8 cellular contexts compared by ENCODE assay signal in the genomic region with DNA sequence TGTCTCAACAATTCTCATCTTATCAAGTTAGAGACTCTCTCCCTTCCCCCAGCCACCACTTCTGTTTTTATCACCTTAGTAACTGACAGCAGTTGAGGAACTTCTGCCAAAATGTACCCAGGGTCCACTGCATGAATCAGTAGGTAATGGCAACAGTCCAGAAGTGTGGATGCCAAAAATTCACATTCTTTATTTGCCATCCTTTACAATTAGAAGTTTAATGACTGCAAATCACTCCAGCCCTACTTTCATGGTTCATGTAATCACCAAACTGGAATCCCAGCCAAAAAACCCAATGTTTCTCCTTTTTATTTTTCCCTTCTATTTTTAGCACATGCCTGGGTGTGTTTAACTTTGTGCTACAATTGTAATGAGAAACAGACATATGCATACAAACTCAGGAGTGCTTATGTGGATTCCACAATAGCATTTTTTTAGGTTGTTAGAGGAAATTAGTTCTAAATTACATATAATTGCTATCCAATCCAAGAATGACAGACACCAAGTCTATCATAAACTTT.
A peak's percentile ranks its signal among the peaks of the same experiment; 100 is the strongest.
DNase-seq lines count a peak whose midpoint lies in the region; ATAC-seq and TF ChIP-seq lines count a peak whose summit lies in the region.
"Had no signal": no experiment of that assay in that cellular context is flagged by ENCODE, and none has a peak within 500 bp of the region (broad histone marks: within the 10 kb centered on the region; RNA-seq: fewer than 3 reads in every experiment).

No MANE protein-coding gene starts in this region.

- H3K27me3 ChIP-seq in IMR-90 (ENCODE audit: control insufficient read depth, insufficient read depth, low read length), result no peaks in the 10 kb centered on the region
- H3K27me3 ChIP-seq in thyroid gland, result no peaks in the 10 kb centered on the region

- TF ChIP-seq POLR2A in IMR-90 (IDR thresholded peaks at IDR 0.05; ENCODE audit: low read depth, low read length), result no peak
- no peak for TF ChIP-seq POLR2A in thyroid gland (IDR thresholded peaks at IDR 0.05)

- no peaks in the 10 kb centered on the region for H3K79me1 ChIP-seq in IMR-90 (ENCODE audit: low read depth in 1 of 2, low read length in 2 of 2)

- no peak overlapping the region for H2BK15ac ChIP-seq in IMR-90 (ENCODE audit: low read depth, low read length)

- H3K14ac ChIP-seq in IMR-90 (replicated peaks; ENCODE audit: low read depth, low read length), result no peak overlapping the region

- H3K4me1 ChIP-seq in IMR-90 (ENCODE audit: control insufficient read depth, insufficient read depth, low read length), result peaks cover 4% of the 10 kb centered on the region
- peaks cover 19 to 46% of the 10 kb centered on the region in 2 donors for H3K4me1 ChIP-seq in thyroid gland

- CTCF ChIA-PET in IMR-90 (lab: Yijun Ruan, JAX), result no interaction called here

- H3K23ac ChIP-seq in IMR-90 (ENCODE audit: low read depth, low read length), result no peak overlapping the region

- no peak overlapping the region; a peak in 1 of 4 replicates for H4K8ac ChIP-seq in IMR-90 (ENCODE audit: low read depth in 2 of 2, low read length in 2 of 2)

- H2AK5ac ChIP-seq in IMR-90 (ENCODE audit: low read depth, low read length), result no peak overlapping the region

- no peak overlapping the region for H3K27ac ChIP-seq in IMR-90 (ENCODE audit: insufficient read depth, low read length)
- peak overlapping the region; percentile 0 to 64 (median 47) for H3K27ac ChIP-seq in thyroid gland

- no peak overlapping the region for H4K91ac ChIP-seq in IMR-90 (ENCODE audit: insufficient read depth, low read depth, low read length)

- H2BK120ac ChIP-seq in IMR-90 (ENCODE audit: low read depth, low read length), result no peak overlapping the region

- H3K27me3 Mint-ChIP-seq in natural killer cell treated with Interleukin-12 subunit alpha and Interleukin-12 subunit beta and Interleukin-15 and Interleukin-18, amount 100 ng/mL, for 72 hours, result no peaks in the 10 kb centered on the region
- H3K27me3 Mint-ChIP-seq in activated T-cell treated with anti-CD3 and anti-CD28 coated beads, Interleukin-2, amount 50 U/mL, for 72 hours (ENCODE audit: low read depth), result no peaks in the 10 kb centered on the region

- H3K4me1 Mint-ChIP-seq in natural killer cell treated with Interleukin-12 subunit alpha and Interleukin-12 subunit beta and Interleukin-15 and Interleukin-18, amount 100 ng/mL, for 72 hours (ENCODE audit: low read depth in 2 of 2), result peaks cover 0 to 6% of the 10 kb centered on the region in 2 donors
- no peaks in the 10 kb centered on the region for H3K4me1 Mint-ChIP-seq in activated T-cell treated with anti-CD3 and anti-CD28 coated beads, Interleukin-2, amount 50 U/mL, for 72 hours (ENCODE audit: low read depth)

- intact Hi-C loops in IMR-90 (cut with micrococcal nuclease) (no loop called here), thyroid gland (cut with DNase I) (no loop called here)

- H3K18ac ChIP-seq in IMR-90 (ENCODE audit: low read depth, low read length), result no peak overlapping the region

- H3K4me3 ChIP-seq in IMR-90 (ENCODE audit: insufficient read depth, low read depth, low read length) (no peak overlapping the region), fibroblast of pulmonary artery (replicated peaks; ENCODE audit: low read depth, low read length) (no peak overlapping the region), thyroid gland (replicated peaks in 1 of 3) (no peak overlapping the region)

- H3K36me3 ChIP-seq in IMR-90 (ENCODE audit: control insufficient read depth, insufficient read depth, low read length) (peaks cover 3% of the 10 kb centered on the region; the same call in 1 of the 2 replicates), thyroid gland (no peaks in the 10 kb centered on the region)

- no peak for TF ChIP-seq CTCF in IMR-90 (conservative IDR thresholded peaks at IDR 0.05; ENCODE audit: low read depth, low read length)
- no peak for TF ChIP-seq CTCF in fibroblast of pulmonary artery (IDR thresholded peaks at IDR 0.05; ENCODE audit: low read length, missing control alignments)
- no peak for TF ChIP-seq CTCF in thyroid gland (IDR thresholded peaks at IDR 0.05)

- H4K5ac ChIP-seq in IMR-90 (ENCODE audit: low read depth, low read length), result no peak overlapping the region

- POLR2A ChIA-PET in IMR-90 (lab: Charles Lee; ENCODE audit: unreplicated experiment), result no interaction called here

- no peak overlapping the region for H2AK9ac ChIP-seq in IMR-90 (replicated peaks; ENCODE audit: low read depth, low read length, poor library complexity)

- H2BK5ac ChIP-seq in IMR-90 (ENCODE audit: low read depth, low read length, poor library complexity, severe bottlenecking), result no peak overlapping the region

- H3K9me1 ChIP-seq in IMR-90 (ENCODE audit: insufficient read depth, low read length), result no peaks in the 10 kb centered on the region

- no peak for TF ChIP-seq RAD21 in IMR-90 (IDR thresholded peaks at IDR 0.05; ENCODE audit: low read length)

- no peak overlapping the region for H3K27ac Mint-ChIP-seq in natural killer cell treated with Interleukin-12 subunit alpha and Interleukin-12 subunit beta and Interleukin-15 and Interleukin-18, amount 100 ng/mL, for 72 hours
- H3K27ac Mint-ChIP-seq in activated T-cell treated with anti-CD3 and anti-CD28 coated beads, Interleukin-2, amount 50 U/mL, for 72 hours, result no peak overlapping the region

- dilution Hi-C loops in IMR-90 (cut with HindIII; ENCODE audit: low sequenced_read_pairs, unreplicated experiment), result no loop called here

- no TSS peak for BruUV-seq in IMR-90 (replicated peaks; lab: Mats Ljungman, UMichigan)

- H3K9ac ChIP-seq in IMR-90 (ENCODE audit: low read depth, low read length), result no peak overlapping the region

- DNase-seq in IMR-90 (peak; percentile 66), OCI-M1 (lab: John Stamatoyannopoulos, UW) (peak; percentile 83), fibroblast of pulmonary artery (ENCODE audit: low read depth) (peak; percentile 55), thyroid gland (peak; percentile 20 to 36), SW480 (ENCODE audit: low spot score) (no peak)
- no peak for DNase-seq in natural killer cell treated with Interleukin-12 subunit alpha and Interleukin-12 subunit beta and Interleukin-15 and Interleukin-18, amount 100 ng/mL, for 72 hours (ENCODE audit: low spot score)
- no peak for DNase-seq in activated T-cell treated with anti-CD3 and anti-CD28 coated beads, Interleukin-2, amount 50 U/mL, for 72 hours
- DNase-seq: NCI-H524 treated with DMSO at 0.1 percent for 48 hours had no signal

- H3K56ac ChIP-seq in IMR-90 (ENCODE audit: extremely low read depth, insufficient read depth, low read length), result no peak overlapping the region

- in situ Hi-C loops in IMR-90 (cut with MboI; ENCODE audit: low sequenced_read_pairs), result no loop called here

- H2AFZ ChIP-seq in IMR-90 (replicated peaks; ENCODE audit: low read length, poor library complexity), result no peak overlapping the region

- no peaks in the 10 kb centered on the region for H3K9me3 Mint-ChIP-seq in natural killer cell treated with Interleukin-12 subunit alpha and Interleukin-12 subunit beta and Interleukin-15 and Interleukin-18, amount 100 ng/mL, for 72 hours
- no peaks in the 10 kb centered on the region for H3K9me3 Mint-ChIP-seq in activated T-cell treated with anti-CD3 and anti-CD28 coated beads, Interleukin-2, amount 50 U/mL, for 72 hours

- H2BK20ac ChIP-seq in IMR-90 (ENCODE audit: low read depth, low read length), result no peak overlapping the region

- peak; percentile 32; the same call in 1 of the 2 replicates for ATAC-seq in IMR-90 (ENCODE audit: low read depth)
- no peak for ATAC-seq in natural killer cell treated with Interleukin-12 subunit alpha and Interleukin-12 subunit beta and Interleukin-15 and Interleukin-18, amount 100 ng/mL, for 72 hours
- ATAC-seq in activated T-cell treated with anti-CD3 and anti-CD28 coated beads, Interleukin-2, amount 50 U/mL, for 72 hours (replicated peaks in 1 of 2), result no peak

- H3K9me3 ChIP-seq in IMR-90 (ENCODE audit: control insufficient read depth, insufficient read depth, low read length) (no peaks in the 10 kb centered on the region), thyroid gland (no peaks in the 10 kb centered on the region)

- H3K36me3 Mint-ChIP-seq in natural killer cell treated with Interleukin-12 subunit alpha and Interleukin-12 subunit beta and Interleukin-15 and Interleukin-18, amount 100 ng/mL, for 72 hours, result peaks cover 8% of the 10 kb centered on the region
- peaks cover 0 to 10% of the 10 kb centered on the region in 2 donors for H3K36me3 Mint-ChIP-seq in activated T-cell treated with anti-CD3 and anti-CD28 coated beads, Interleukin-2, amount 50 U/mL, for 72 hours (ENCODE audit: insufficient read depth in 2 of 2)

- H3K4ac ChIP-seq in IMR-90 (ENCODE audit: low read depth, low read length), result no peak overlapping the region

- H3K4me3 Mint-ChIP-seq in natural killer cell treated with Interleukin-12 subunit alpha and Interleukin-12 subunit beta and Interleukin-15 and Interleukin-18, amount 100 ng/mL, for 72 hours, result no peak overlapping the region
- no peak overlapping the region for H3K4me3 Mint-ChIP-seq in activated T-cell treated with anti-CD3 and anti-CD28 coated beads, Interleukin-2, amount 50 U/mL, for 72 hours

- peak overlapping the region; percentile 39; the same call in 1 of the 2 replicates for H3K4me2 ChIP-seq in IMR-90 (ENCODE audit: low read depth, low read length)

- no peaks in the 10 kb centered on the region for H4K20me1 ChIP-seq in IMR-90 (ENCODE audit: insufficient read depth, low read length)

TF ChIP-seq in IMR-90, 13 proteins besides CTCF, POLR2A, EP300 and RAD21:
- TF ChIP-seq RCOR1 (IDR thresholded peaks at IDR 0.05; ENCODE audit: insufficient replicate concordance, low read length) (no peak), SMC3 (IDR thresholded peaks at IDR 0.05; ENCODE audit: low read depth, low read length) (no peak)

Comparison
In these comparisons a context has a peak if more than half of its experiments do, and no peak if none do; other contexts are left out.
1. DNase-seq: peak in IMR-90 (single experiment), OCI-M1 (single experiment), fibroblast of pulmonary artery (single experiment) and thyroid gland (2 of 2); none in natural killer cell treated with Interleukin-12 subunit alpha and Interleukin-12 subunit beta and Interleukin-15 and Interleukin-18, amount 100 ng/mL, for 72 hours (single experiment), activated T-cell treated with anti-CD3 and anti-CD28 coated beads, Interleukin-2, amount 50 U/mL, for 72 hours (0 of 2) and SW480 (single experiment).